ENCODE assay signal across 15 cellular contexts in genomic region chr4:17241835-17242234, GRCh38.
A peak's percentile ranks its signal among the peaks of the same experiment; 100 is the strongest.
DNase-seq lines count a peak whose midpoint lies in the region; ATAC-seq and TF ChIP-seq lines count a peak whose summit lies in the region.
"Had no signal": no experiment of that assay in that cellular context is flagged by ENCODE, and none has a peak within 500 bp of the region (broad histone marks: within the 10 kb centered on the region; RNA-seq: fewer than 3 reads in every experiment).

No MANE protein-coding gene starts in this region.

- no peaks in the 10 kb centered on the region for H3K27me3 ChIP-seq in right atrium auricular region
- H3K27me3 ChIP-seq in right cardiac atrium (ENCODE audit: control insufficient read depth, insufficient read depth), result no peaks in the 10 kb centered on the region
- no peaks in the 10 kb centered on the region for H3K27me3 ChIP-seq in ascending aorta
- H3K27me3 ChIP-seq: BLaER1 had no signal

- H3K4me3 ChIP-seq in right atrium auricular region (no peak overlapping the region), astrocyte of the spinal cord (ENCODE audit: low read depth, low read length) (no peak overlapping the region), right cardiac atrium (ENCODE audit: low read length) (no peak overlapping the region), ascending aorta (no peak overlapping the region)
- H3K4me3 ChIP-seq: BLaER1, GM23338 had no signal

- H3K4me1 ChIP-seq in right atrium auricular region, result no peaks in the 10 kb centered on the region
- no peaks in the 10 kb centered on the region for H3K4me1 ChIP-seq in right cardiac atrium (ENCODE audit: control insufficient read depth, insufficient read depth, low read length)
- H3K4me1 ChIP-seq in ascending aorta, result no peaks in the 10 kb centered on the region
- H3K4me1 ChIP-seq: BLaER1 had no signal

- H3K9me3 ChIP-seq in right atrium auricular region, result no peaks in the 10 kb centered on the region
- H3K9me3 ChIP-seq in right cardiac atrium (ENCODE audit: control insufficient read depth, low read length), result no peaks in the 10 kb centered on the region
- no peaks in the 10 kb centered on the region for H3K9me3 ChIP-seq in ascending aorta
- H3K9me3 ChIP-seq: BLaER1 had no signal

- no peak overlapping the region for H3K27ac ChIP-seq in right atrium auricular region
- no peak overlapping the region for H3K27ac ChIP-seq in right cardiac atrium (ENCODE audit: low read length)
- H3K27ac ChIP-seq in ascending aorta, result no peak overlapping the region
- H3K27ac ChIP-seq: BLaER1 had no signal

- DNase-seq in Right ventricle myocardium inferior (ENCODE audit: missing footprints), result no peak
- no peak for DNase-seq in right atrium auricular region (ENCODE audit: low spot score)
- DNase-seq in EH (ENCODE audit: low read depth), result peak; percentile 7
- peak; percentile 28 for DNase-seq in astrocyte of the spinal cord (ENCODE audit: low read depth, low spot score)
- DNase-seq in right cardiac atrium, result no peak
- DNase-seq in medulla oblongata (ENCODE audit: extremely low spot score), result no peak
- no peak for DNase-seq in ascending aorta (ENCODE audit: low spot score in 2 of 2)
- DNase-seq: 8988T; CD4-positive, alpha-beta memory T cell; DMS153; DMS79; GF-D8; HCEC 1CT had no signal

- TF ChIP-seq CTCF in right atrium auricular region (IDR thresholded peaks at IDR 0.05) (no peak), astrocyte of the spinal cord (IDR thresholded peaks at IDR 0.05; ENCODE audit: low read depth, low read length) (no peak), ascending aorta (IDR thresholded peaks at IDR 0.05) (no peak)

- ATAC-seq in Right ventricle myocardium inferior (peak; percentile 34), right cardiac atrium (peak; percentile 26 to 41)
- ATAC-seq: GM23338 had no signal

- no peaks in the 10 kb centered on the region for H3K36me3 ChIP-seq in right atrium auricular region
- H3K36me3 ChIP-seq in ascending aorta, result no peaks in the 10 kb centered on the region
- H3K36me3 ChIP-seq: BLaER1 had no signal

- in situ Hi-C loops in astrocyte of the spinal cord (cut with HindIII; ENCODE audit: low sequenced_read_pairs), result no loop called here

- intact Hi-C loops in Right ventricle myocardium inferior (cut with DNase I), result no loop called here
- intact Hi-C loops in right cardiac atrium (cut with DNase I), result no loop called here
- intact Hi-C loops in ascending aorta (cut with DNase I), result no loop called here

- WGBS in right cardiac atrium, result 18% methylated on average over 1 of the region's 1 CpG

Comparison
In these comparisons a context has a peak if more than half of its experiments do, and no peak if none do; other contexts are left out.
1. DNase-seq: peak in EH (single experiment) and astrocyte of the spinal cord (single experiment); none in Right ventricle myocardium inferior (single experiment), right atrium auricular region (single experiment), right cardiac atrium (0 of 3), medulla oblongata (single experiment) and ascending aorta (0 of 2).